In genomic region chr19:11639602-11640471, GRCh38 we compare ENCODE assay signal across 8 cellular contexts. TPM values are rescaled to one million over a fixed set of nuclear protein-coding genes. Genes with fewer than 3 reads are reported as not detected.
A peak's percentile ranks its signal among the peaks of the same experiment; 100 is the strongest.
DNase-seq lines count a peak whose midpoint lies in the region; ATAC-seq, FAIRE-seq and TF ChIP-seq lines count a peak whose summit lies in the region.

No MANE protein-coding gene starts in this region.

- TF ChIP-seq EP300 in HepG2 (IDR thresholded peaks at IDR 0.05; ENCODE audit: low read depth in 2 of 2, low read length in 2 of 2) (no peak), HepG2 (CRISPR knock-in tag; IDR thresholded peaks at IDR 0.05; ENCODE audit: borderline replicate concordance) (no peak)

- intact Hi-C loops in HepG2 (cut with micrococcal nuclease; ENCODE audit: unreplicated experiment): no loop called here

- no peaks in the 10 kb centered on the region for H3K4me1 Mint-ChIP-seq in activated CD4-positive, alpha-beta T cell treated with anti-CD3 and anti-CD28 coated beads, Interleukin-2, amount 10 ng/mL, durations not matched to agents 7 days and 5 days

- BruUV-seq in HepG2 (replicated peaks; lab: Mats Ljungman, UMichigan): TSS peak; percentile 82

- peak overlapping the region; percentile 75 for H3K9ac ChIP-seq in HepG2 (ENCODE audit: insufficient read depth, low read depth, low read length)

- peak overlapping the region; percentile 92 for H3K4me3 ChIP-seq in AG09309 (ENCODE audit: control insufficient read depth, low read depth, low read length)
- H3K4me3 ChIP-seq in HepG2 (replicated peaks in 1 of 3; ENCODE audit: insufficient read depth in 1 of 3, low read depth in 2 of 3, low read length in 3 of 3): peak overlapping the region; percentile 94 to 97 (median 96)

- no peaks in the 10 kb centered on the region; a peak in 1 of 5 replicates for H3K27me3 ChIP-seq in HepG2 (ENCODE audit: control insufficient read depth in 1 of 2, insufficient read depth in 2 of 2, low read length in 2 of 2)

- in situ Hi-C loops in HepG2 (cut with HindIII; ENCODE audit: extremely low pct_ligation_motif_present, low pct_unique_long_range_greater_than_20kb): no loop called here

- TF ChIP-seq CTCF in AG09309 (IDR thresholded peaks at IDR 0.05; ENCODE audit: control insufficient read depth, insufficient read depth, low read depth, low read length, missing control alignments): no peak
- 0 out of 2 replicates have a peak, but pooled peaks have one; percentile 1 for TF ChIP-seq CTCF in HepG2 (CRISPR knock-in tag; IDR thresholded peaks at IDR 0.05)

- peak overlapping the region; percentile 78 for H3K4me2 ChIP-seq in HepG2 (ENCODE audit: low read depth, low read length)

- CTCF ChIA-PET in activated CD4-positive, alpha-beta T cell treated with anti-CD3 and anti-CD28 coated beads, Interleukin-2, amount 10 ng/mL, durations not matched to agents 7 days and 5 days (lab: Charles Lee): interaction anchor here (0.7 kb wide), 1 partner anchor 43 kb away, joined by 4 read pairs; no protein-coding TSS in a partner anchor
- CTCF ChIA-PET in HepG2 (lab: Yijun Ruan, JAX; ENCODE audit: low intra/inter-chr PET ratio, low total read pairs): no interaction called here

- H3K9me3 ChIP-seq in HepG2 (ENCODE audit: low read length): no peaks in the 10 kb centered on the region

- peak overlapping the region; percentile 76 for H2AFZ ChIP-seq in HepG2 (ENCODE audit: low read length)

- H3K27ac Mint-ChIP-seq in activated CD4-positive, alpha-beta T cell treated with anti-CD3 and anti-CD28 coated beads, Interleukin-2, amount 10 ng/mL, durations not matched to agents 7 days and 5 days: peak overlapping the region; percentile 77

- peaks cover 12% of the 10 kb centered on the region for H3K9me3 Mint-ChIP-seq in activated CD4-positive, alpha-beta T cell treated with anti-CD3 and anti-CD28 coated beads, Interleukin-2, amount 10 ng/mL, durations not matched to agents 7 days and 5 days

- FAIRE-seq in HepG2 (lab: Jason Lieb, UNC): peak; percentile 83

- POLR2A ChIA-PET in activated CD4-positive, alpha-beta T cell treated with anti-CD3 and anti-CD28 coated beads, Interleukin-2, amount 10 ng/mL, durations not matched to agents 7 days and 5 days (lab: Charles Lee): interaction anchor here (0.6 kb wide), 1 partner anchor 11 kb away, joined by 4 read pairs; no protein-coding TSS in a partner anchor
- POLR2A ChIA-PET in HepG2 (lab: Yijun Ruan, JAX): interaction anchor here (0.6 to 2.0 kb wide), 6 partner anchors 10 to 55 kb away, joined by 3 to 10 read pairs (median 3); partner anchors contain the start of gene ZNF627

- TF ChIP-seq POLR2A in GM19099 (IDR thresholded peaks at IDR 0.05; ENCODE audit: extremely low read depth, insufficient read length, low read depth) (peak; percentile 63), HepG2 (IDR thresholded peaks at IDR 0.05; ENCODE audit: insufficient read depth in 1 of 2, low read depth in 2 of 2, low read length in 2 of 2) (peak; percentile 46 to 66)

- H4K20me1 ChIP-seq in HepG2 (ENCODE audit: insufficient read depth, low read length): no peaks in the 10 kb centered on the region

- DNase-seq in AG09309 (ENCODE audit: low read depth) (peak; percentile 50), NCI-H460 (ENCODE audit: extremely low read depth, low read depth) (peak; percentile 89), dermis blood vessel endothelial cell (peak; percentile 94), HepG2 (ENCODE audit: low spot score) (peak; percentile 93)
- DNase-seq in activated CD4-positive, alpha-beta T cell treated with anti-CD3 and anti-CD28 coated beads, Interleukin-2, amount 10 ng/mL, durations not matched to agents 7 days and 5 days: peak; percentile 95
- DNase-seq in stimulated activated CD4-positive, alpha-beta T cell treated with anti-CD3 and anti-CD28 coated beads, Interleukin-2, amount 100 ng/mL, for 4 hours (ENCODE audit: low read depth): peak; percentile 80

- no peaks in the 10 kb centered on the region for H3K79me2 ChIP-seq in HepG2 (ENCODE audit: insufficient read depth, low read length)

- peak overlapping the region; percentile 82 for H3K4me3 Mint-ChIP-seq in activated CD4-positive, alpha-beta T cell treated with anti-CD3 and anti-CD28 coated beads, Interleukin-2, amount 10 ng/mL, durations not matched to agents 7 days and 5 days

- H3K27ac ChIP-seq in HepG2 (ENCODE audit: extremely low read length, insufficient read depth, low read length): peak overlapping the region; percentile 80

- TF ChIP-seq RAD21 in HepG2 (CRISPR knock-in tag; IDR thresholded peaks at IDR 0.05): no peak

- 0% methylated on average over 12 of the region's 55 CpGs for WGBS in HepG2 (ENCODE audit: low lambda C conversion rate)

- no peaks in the 10 kb centered on the region for H3K27me3 Mint-ChIP-seq in activated CD4-positive, alpha-beta T cell treated with anti-CD3 and anti-CD28 coated beads, Interleukin-2, amount 10 ng/mL, durations not matched to agents 7 days and 5 days

- H3K36me3 Mint-ChIP-seq in activated CD4-positive, alpha-beta T cell treated with anti-CD3 and anti-CD28 coated beads, Interleukin-2, amount 10 ng/mL, durations not matched to agents 7 days and 5 days (ENCODE audit: low read depth): peaks cover 5% of the 10 kb centered on the region

- peaks cover 12% of the 10 kb centered on the region; the same call in 1 of the 2 replicates for H3K4me1 ChIP-seq in HepG2 (ENCODE audit: insufficient read depth, low read length)

- ATAC-seq in HG03432 (IDR thresholded peaks at IDR 0.05; ENCODE audit: unreplicated experiment) (peak; percentile 90), HepG2 (peak; percentile 98)

- no peaks in the 10 kb centered on the region for H3K36me3 ChIP-seq in HepG2 (replicated peaks in 1 of 2; ENCODE audit: control insufficient read depth in 1 of 2, insufficient read depth in 2 of 2, low read length in 2 of 2)

TF ChIP-seq in HepG2, 621 proteins besides CTCF, POLR2A, EP300 and RAD21 (continues in another document):
- TF ChIP-seq ZNF879 (CRISPR knock-in tag; IDR thresholded peaks at IDR 0.05) (0 out of 2 replicates have a peak, but pooled peaks have one; percentile 31), PCBP2 (optimal IDR thresholded peaks at IDR 0.05; ENCODE audit: low read depth, low read length, poor library complexity, severe bottlenecking) (no peak), SP1 (IDR thresholded peaks at IDR 0.05) (no peak), SP1 (CRISPR knock-in tag; IDR thresholded peaks at IDR 0.05) (peak; percentile 79; the same call in 1 of the 2 replicates), ZNF343 (CRISPR knock-in tag; IDR thresholded peaks at IDR 0.05) (peak; percentile 62; the same call in 1 of the 2 replicates), ETV5 (CRISPR knock-in tag; IDR thresholded peaks at IDR 0.05; ENCODE audit: borderline replicate concordance) (0 out of 2 replicates have a peak, but pooled peaks have one; percentile 12), FOXJ3 (CRISPR knock-in tag; IDR thresholded peaks at IDR 0.05; ENCODE audit: borderline replicate concordance) (0 out of 2 replicates have a peak, but pooled peaks have one; percentile 19), ZNF574 (CRISPR knock-in tag; IDR thresholded peaks at IDR 0.05) (no peak)

RNA-seq across cellular contexts. Expression of gene ZNF627, which starts 42.6 kb away (rescaled TPM):
- 9.6 and 10.9 TPM in 2 replicates for total RNA-seq in NCI-H460 (2014; rRNA removed; shearing (Covaris generic))
- 3.9 and 4.2 TPM in 2 replicates for polyA plus RNA-seq in NCI-H460 (2014; cell fraction: nucleus; rRNA removed)
- total RNA-seq in activated CD4-positive, alpha-beta T cell treated with anti-CD3 and anti-CD28 coated beads, Interleukin-2, amount 10 ng/mL, durations not matched to agents 7 days and 5 days: 1 to 10 TPM; 4.6 to 4.7 TPM
- total RNA-seq in dermis blood vessel endothelial cell (20.1 and 28.9 TPM in 2 replicates), HepG2 (2016; rRNA removed; fragmentation: Illumina TruSeq; extraction: Trizol) (12.7 and 14.2 TPM in 2 replicates)
- 3.0 and 3.1 TPM in 2 replicates for total RNA-seq in HepG2 (2016; cell fraction: cytosol; rRNA removed; fragmentation: Illumina TruSeq; extraction: Trizol; ENCODE audit: low read depth)
- 13.5 and 18.6 TPM in 2 replicates for total RNA-seq in HepG2 (2016; cell fraction: insoluble cytoplasmic fraction; rRNA removed; fragmentation: Illumina TruSeq; extraction: Trizol)
- total RNA-seq in HepG2 (2016; cell fraction: membrane; rRNA removed; fragmentation: Illumina TruSeq; extraction: Trizol): 9.4 and 10.1 TPM in 2 replicates
- 8.8 and 9.3 TPM in 2 replicates for total RNA-seq in HepG2 (2016; cell fraction: nucleus; rRNA removed; fragmentation: Illumina TruSeq; extraction: Trizol)
- polyA plus RNA-seq in HepG2 (2011; rRNA removed): 4.2 and 4.5 TPM in 2 replicates
- 2.2 and 4.3 TPM in 2 replicates for polyA plus RNA-seq in HepG2 (2011; cell fraction: cytosol; rRNA removed)
- polyA plus RNA-seq in HepG2 (2011; cell fraction: nucleus; rRNA removed): 2.8 and 3.3 TPM in 2 replicates
- 6.0 and 6.4 TPM in 2 replicates for polyA plus RNA-seq in HepG2 (2012)
- 1.1 and 1.4 TPM in 2 replicates for polyA plus RNA-seq in HepG2 (2016; cell fraction: cytosol; fragmentation: Illumina TruSeq; extraction: Trizol; ENCODE audit: low read depth)
- polyA plus RNA-seq in HepG2 (2016; cell fraction: insoluble cytoplasmic fraction; fragmentation: Illumina TruSeq; extraction: Trizol; ENCODE audit: low read depth): 7.3 and 8.2 TPM in 2 replicates
- polyA plus RNA-seq in HepG2 (2016; cell fraction: membrane; fragmentation: Illumina TruSeq; extraction: Trizol; ENCODE audit: low read depth): 3.4 TPM in 2 replicates
- polyA plus RNA-seq in HepG2 (2016; cell fraction: nucleus; fragmentation: Illumina TruSeq; extraction: Trizol; ENCODE audit: insufficient read depth, low read depth): 6.6 and 8.4 TPM in 2 replicates
- polyA minus RNA-seq in HepG2 (2011; rRNA and poly(A)+ RNA removed; ENCODE audit: low replicate concordance): 4.3 and 4.4 TPM in 2 replicates
- polyA minus RNA-seq in HepG2 (2011; cell fraction: cytosol; rRNA and poly(A)+ RNA removed): 6.4 and 8.8 TPM in 2 replicates
- polyA minus RNA-seq in HepG2 (2011; cell fraction: nucleus; rRNA and poly(A)+ RNA removed): 10.3 TPM in 2 replicates

Comparison
In these comparisons a context has a peak if more than half of its experiments do, and no peak if none do; other contexts are left out.
1. Peak in every context shown above with its lines: DNase-seq, ATAC-seq, H3K4me3 ChIP-seq and H3K27ac ChIP-seq.